Comparison of ENCODE assay signal across 18 cellular contexts in genomic region chr20:52178691-52179090, GRCh38.
"Had no signal": no experiment of that assay in that cellular context is flagged by ENCODE, and none has a peak within 500 bp of the region (broad histone marks: within the 10 kb centered on the region; RNA-seq: fewer than 3 reads in every experiment).

No MANE protein-coding gene starts in this region.

- H3K4me3 ChIP-seq: esophagus muscularis mucosa, gastrocnemius medialis, heart right ventricle, prostate gland, right lobe of liver, spleen, tibial artery, upper lobe of right lung, vagina had no signal

- H3K4me3 Mint-ChIP-seq: mesothelial cell of epicardium, nephron had no signal

- H3K27ac Mint-ChIP-seq: mesothelial cell of epicardium, nephron had no signal

- H3K4me1 Mint-ChIP-seq: nephron had no signal

- DNase-seq: effector memory CD4-positive, alpha-beta T cell; gastrocnemius medialis; heart right ventricle; hypothalamus; islet precursor cell; right lobe of liver; spleen; stimulated activated CD4-positive, alpha-beta T cell treated with anti-CD3 and anti-CD28 coated beads, Interleukin-4, amount 100 ng/mL, for 24 hours; stimulated activated naive CD4-positive, alpha-beta T cell treated with Interleukin-2 at 50 U/mL for 16 hours; tibial artery; upper lobe of right lung had no signal

- H3K9me3 ChIP-seq: esophagus muscularis mucosa, gastrocnemius medialis, heart right ventricle, prostate gland, right lobe of liver, spleen, tibial artery, upper lobe of right lung, vagina had no signal

- H3K9me3 Mint-ChIP-seq: mesothelial cell of epicardium, nephron had no signal

- H3K9ac ChIP-seq: parathyroid adenoma had no signal

- H3K36me3 ChIP-seq: prostate gland, right lobe of liver had no signal

- H3K27me3 ChIP-seq: esophagus muscularis mucosa, gastrocnemius medialis, heart right ventricle, right lobe of liver, spleen, tibial artery, upper lobe of right lung, vagina had no signal

- H3K4me1 ChIP-seq: esophagus muscularis mucosa, gastrocnemius medialis, heart right ventricle, parathyroid adenoma, prostate gland, upper lobe of right lung, vagina had no signal

- ATAC-seq: gastrocnemius medialis, heart right ventricle, upper lobe of right lung had no signal

- H2AFZ ChIP-seq: parathyroid adenoma had no signal

- H3K27ac ChIP-seq: epithelial cell of prostate, esophagus muscularis mucosa, gastrocnemius medialis, heart right ventricle, parathyroid adenoma, prostate gland, right lobe of liver, tibial artery, upper lobe of right lung, vagina had no signal
